ENCODE assay signal across 1 cellular context in genomic region chr19:18919086-18919894, GRCh38.
TF ChIP-seq lines count a peak whose summit lies in the region.

TSS of gene COPE (minus strand) at chr19:18919387. CDS start at chr19:18919348, 39 bp downstream.
TSS of gene DDX49 (plus strand) at chr19:18919715. CDS start at chr19:18919742, 27 bp downstream.

TF ChIP-seq in SK-N-SH, 30 proteins besides CTCF, POLR2A, EP300 and RAD21 (continued from another document):
- TF ChIP-seq IRF3 (IDR thresholded peaks at IDR 0.05; ENCODE audit: low read depth, low read length) (peak; percentile 66), EZH2phosphoT487 (IDR thresholded peaks at IDR 0.05; ENCODE audit: borderline replicate concordance, low read depth) (no peak), MAX (IDR thresholded peaks at IDR 0.05; ENCODE audit: low read depth) (peak; percentile 91), YY1 (IDR thresholded peaks at IDR 0.05; ENCODE audit: low read depth) (peak; percentile 89), GATA2 (CRISPR knock-in tag; IDR thresholded peaks at IDR 0.05) (peak; percentile 58), FOXM1 (IDR thresholded peaks at IDR 0.05; ENCODE audit: low read depth) (no peak), FOSL2 (IDR thresholded peaks at IDR 0.05; ENCODE audit: borderline replicate concordance, low read depth) (no peak; the same call in 1 of the 2 replicates), POLR2AphosphoS5 (IDR thresholded peaks at IDR 0.05; ENCODE audit: low read depth, low read length) (peak; percentile 86), RCOR1 (IDR thresholded peaks at IDR 0.05; ENCODE audit: low read length) (no peak), TEAD4 (IDR thresholded peaks at IDR 0.05; ENCODE audit: borderline replicate concordance, insufficient read depth) (no peak), NFIC (IDR thresholded peaks at IDR 0.05; ENCODE audit: borderline replicate concordance) (no peak), ELF1 (IDR thresholded peaks at IDR 0.05) (peak; percentile 98), CHD2 (IDR thresholded peaks at IDR 0.05; ENCODE audit: low read length, partially characterized antibody) (peak; percentile 93), SIN3A (IDR thresholded peaks at IDR 0.05; ENCODE audit: borderline replicate concordance, low read depth, low read length) (peak; percentile 94), RXRA (IDR thresholded peaks at IDR 0.05; ENCODE audit: borderline replicate concordance, low read depth) (no peak), SMC3 (IDR thresholded peaks at IDR 0.05; ENCODE audit: low read depth, low read length) (no peak)
